In genomic region chr9:120043448-120043847, GRCh38 we compare ENCODE assay signal across 1 cellular context.
TF ChIP-seq lines count a peak whose summit lies in the region.

No MANE protein-coding gene starts in this region.

TF ChIP-seq in H1, 55 proteins besides CTCF, POLR2A, EP300 and RAD21 (continued from another document):
- TF ChIP-seq CHD7 (IDR thresholded peaks at IDR 0.05; ENCODE audit: insufficient replicate concordance, low read length), result no peak
- TF ChIP-seq CHD2 (IDR thresholded peaks at IDR 0.05; ENCODE audit: low read length), result no peak
- TF ChIP-seq RNF2 (IDR thresholded peaks at IDR 0.05; ENCODE audit: borderline replicate concordance, low read depth, low read length, missing control alignments, poor library complexity, severe bottlenecking), result no peak
- TF ChIP-seq MAFK (IDR thresholded peaks at IDR 0.05; ENCODE audit: low read depth, low read length), result no peak
- no peak for TF ChIP-seq YY1 (IDR thresholded peaks at IDR 0.05; ENCODE audit: low read depth, low read length)
- no peak for TF ChIP-seq CHD1 (IDR thresholded peaks at IDR 0.05; ENCODE audit: low read depth, low read length)
- no peak for TF ChIP-seq NANOG (IDR thresholded peaks at IDR 0.05; ENCODE audit: insufficient read depth, low read depth, low read length, poor library complexity, severe bottlenecking)
